ENCODE assay signal across 18 cellular contexts in the genomic region with DNA sequence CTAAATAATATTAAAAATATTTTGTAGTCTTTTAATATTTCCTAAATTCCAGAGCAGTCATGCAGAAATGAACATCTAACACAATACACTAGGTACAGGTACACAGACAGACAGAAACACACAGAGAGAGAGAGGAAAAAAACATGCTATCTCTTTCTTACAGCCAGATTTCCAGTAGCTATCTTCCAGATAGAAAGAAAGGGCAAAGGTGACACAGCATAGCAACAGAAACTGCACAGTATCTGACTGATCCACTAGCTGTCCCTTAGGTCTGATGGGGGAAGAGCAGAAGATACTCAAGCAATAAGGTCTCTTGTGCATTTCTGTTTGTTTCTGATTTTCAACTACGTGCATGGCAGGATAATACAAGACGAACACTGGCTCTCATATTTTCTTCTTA.
"Had no signal": no experiment of that assay in that cellular context is flagged by ENCODE, and none has a peak within 500 bp of the region (broad histone marks: within the 10 kb centered on the region; RNA-seq: fewer than 3 reads in every experiment).

No MANE protein-coding gene starts in this region.

- H3K36me3 ChIP-seq: adrenal gland, upper lobe of right lung had no signal

- H3K36me3 Mint-ChIP-seq: natural killer cell treated with Interleukin-12 subunit alpha and Interleukin-12 subunit beta and Interleukin-15 and Interleukin-18, amount 100 ng/mL, for 72 hours had no signal

- H3K4me3 ChIP-seq: adrenal gland, gastroesophageal sphincter, psoas muscle, upper lobe of right lung had no signal

- ATAC-seq: gastroesophageal sphincter; left cardiac atrium; natural killer cell treated with Interleukin-12 subunit alpha and Interleukin-12 subunit beta and Interleukin-15 and Interleukin-18, amount 100 ng/mL, for 72 hours; psoas muscle; sciatic nerve; upper lobe of right lung had no signal

- H3K27me3 ChIP-seq: adrenal gland, gastroesophageal sphincter, upper lobe of right lung had no signal

- H3K27ac Mint-ChIP-seq: activated CD4-positive, alpha-beta T cell treated with anti-CD3 and anti-CD28 coated beads, Interleukin-2, amount 10 ng/mL, durations not matched to agents 7 days and 5 days; activated naive CD4-positive, alpha-beta T cell treated with anti-CD3 and anti-CD28 coated beads, Interleukin-2, amount 10 ng/mL, durations not matched to agents 7 days and 5 days; activated T-helper 2 cell treated with anti-CD3 and anti-CD28 coated beads, Interferon-gamma antibody, Interleukin-2, Interleukin-4, amounts not matched to agents 10 μg/mL and 5 μg/mL and 100 μg/mL, durations not matched to agents 14 hours and 24 hours and 36 hours had no signal

- H3K27me3 Mint-ChIP-seq: activated CD4-positive, alpha-beta T cell treated with anti-CD3 and anti-CD28 coated beads, Interleukin-2, amount 10 ng/mL, durations not matched to agents 7 days and 5 days; activated naive CD4-positive, alpha-beta T cell treated with anti-CD3 and anti-CD28 coated beads, Interleukin-2, amount 10 ng/mL, durations not matched to agents 7 days and 5 days; natural killer cell treated with Interleukin-12 subunit alpha and Interleukin-12 subunit beta and Interleukin-15 and Interleukin-18, amount 100 ng/mL, for 72 hours had no signal

- H3K9me3 Mint-ChIP-seq: activated CD4-positive, alpha-beta T cell treated with anti-CD3 and anti-CD28 coated beads, Interleukin-2, amount 10 ng/mL, durations not matched to agents 7 days and 5 days; activated naive CD4-positive, alpha-beta T cell treated with anti-CD3 and anti-CD28 coated beads, Interleukin-2, amount 10 ng/mL, durations not matched to agents 7 days and 5 days; activated T-helper 2 cell treated with anti-CD3 and anti-CD28 coated beads, Interferon-gamma antibody, Interleukin-2, Interleukin-4, amounts not matched to agents 10 μg/mL and 5 μg/mL and 100 μg/mL, durations not matched to agents 14 hours and 24 hours and 36 hours; natural killer cell treated with Interleukin-12 subunit alpha and Interleukin-12 subunit beta and Interleukin-15 and Interleukin-18, amount 100 ng/mL, for 72 hours had no signal

- H3K27ac ChIP-seq: adrenal gland, gastroesophageal sphincter, psoas muscle, upper lobe of right lung had no signal

- H3K9me3 ChIP-seq: adrenal gland, gastroesophageal sphincter, psoas muscle, upper lobe of right lung had no signal

- H3K4me3 Mint-ChIP-seq: activated CD4-positive, alpha-beta T cell treated with anti-CD3 and anti-CD28 coated beads, Interleukin-2, amount 10 ng/mL, durations not matched to agents 7 days and 5 days; activated naive CD4-positive, alpha-beta T cell treated with anti-CD3 and anti-CD28 coated beads, Interleukin-2, amount 10 ng/mL, durations not matched to agents 7 days and 5 days; natural killer cell treated with Interleukin-12 subunit alpha and Interleukin-12 subunit beta and Interleukin-15 and Interleukin-18, amount 100 ng/mL, for 72 hours had no signal

- DNase-seq: activated CD4-positive, alpha-beta T cell treated with anti-CD3 and anti-CD28 coated beads, Interleukin-2, amount 10 ng/mL, durations not matched to agents 7 days and 5 days; activated CD4-positive, CD25-positive, alpha-beta regulatory T cell; activated naive CD4-positive, alpha-beta T cell treated with anti-CD3 and anti-CD28 coated beads, Interleukin-2, amount 10 ng/mL, durations not matched to agents 7 days and 5 days; adrenal gland; central memory CD4-positive, alpha-beta T cell; cortex of kidney; effector memory CD4-positive, alpha-beta T cell; left cardiac atrium; mammary epithelial cell; psoas muscle; stimulated activated CD4-positive, alpha-beta T cell treated with anti-CD3 and anti-CD28 coated beads, Interleukin-2, amount 100 ng/mL, for 24 hours; stimulated activated naive CD4-positive, alpha-beta T cell treated with Interleukin-2 at 50 U/mL for 16 hours; T1000; upper lobe of right lung had no signal
